ENCODE assay signal across 15 cellular contexts in genomic region chr9:33234511-33235467, GRCh38. TPM values are rescaled to one million over a fixed set of nuclear protein-coding genes. Genes with fewer than 3 reads are reported as not detected.
DNase-seq lines count a peak whose midpoint lies in the region; FAIRE-seq and TF ChIP-seq lines count a peak whose summit lies in the region.
"Had no signal": no experiment of that assay in that cellular context is flagged by ENCODE, and none has a peak within 500 bp of the region (broad histone marks: within the 10 kb centered on the region; RNA-seq: fewer than 3 reads in every experiment).

No MANE protein-coding gene starts in this region.

- no peak overlapping the region for H2AK5ac ChIP-seq in H9 (ENCODE audit: insufficient read length, low read length)

- H3K27ac ChIP-seq in H9 (ENCODE audit: insufficient read length, low read depth, low read length) (no peak overlapping the region), astrocyte (ENCODE audit: low read depth, low read length) (no peak overlapping the region), suprapubic skin (peak overlapping the region; percentile 90)

- H3K36me3 Mint-ChIP-seq in H9 (ENCODE audit: insufficient read depth in 1 of 3, low read depth in 3 of 3) (no peaks in the 10 kb centered on the region), astrocyte (ENCODE audit: low read depth, unreplicated experiment) (no peaks in the 10 kb centered on the region)
- H3K36me3 Mint-ChIP-seq: activated naive CD8-positive, alpha-beta T cell treated with anti-CD3 and anti-CD28 coated beads, Interleukin-2, amount 10 ng/mL, durations not matched to agents 7 days and 5 days; CD4-positive, alpha-beta memory T cell had no signal

- H3K18ac ChIP-seq in H9 (ENCODE audit: insufficient read length, low read depth, low read length) = no peak overlapping the region

- H3K79me1 ChIP-seq in H9 (ENCODE audit: insufficient read depth, low read depth, low read length, poor library complexity, severe bottlenecking) = no peaks in the 10 kb centered on the region

- H3K56ac ChIP-seq in H9 (ENCODE audit: insufficient read length, low read depth, low read length) = no peak overlapping the region

- no peak overlapping the region for H3T11ph ChIP-seq in H9 (ENCODE audit: low read length)

- H3K27me3 Mint-ChIP-seq in H9 (ENCODE audit: low read depth) (peaks cover 30% of the 10 kb centered on the region), astrocyte (ENCODE audit: low read depth, unreplicated experiment) (peaks cover 49% of the 10 kb centered on the region)

- H3K4me2 ChIP-seq in H9 (ENCODE audit: insufficient read depth, insufficient read length, low read length) (no peak overlapping the region), astrocyte (ENCODE audit: low read length) (peak overlapping the region; percentile 49)

- H2BK12ac ChIP-seq in H9 (ENCODE audit: insufficient read length, low read depth, low read length) = no peak overlapping the region

- no peak overlapping the region for H3K9ac ChIP-seq in H9 (ENCODE audit: extremely low read depth, insufficient read length, low read length)
- no peak overlapping the region for H3K9ac ChIP-seq in astrocyte (ENCODE audit: low read length)

- H4K8ac ChIP-seq in H9 (replicated peaks; ENCODE audit: insufficient read length, low read depth, low read length) = no peak overlapping the region

- no peaks in the 10 kb centered on the region for H3K4me1 Mint-ChIP-seq in H9
- peaks cover 5% of the 10 kb centered on the region for H3K4me1 Mint-ChIP-seq in astrocyte (ENCODE audit: low read depth, unreplicated experiment)

- H3K4me1 ChIP-seq in H9 (ENCODE audit: insufficient read depth, low read length) (no peaks in the 10 kb centered on the region), astrocyte (ENCODE audit: insufficient read depth, low read length) (peaks cover 16% of the 10 kb centered on the region), suprapubic skin (peaks cover 46% of the 10 kb centered on the region)

- H3K4me3 Mint-ChIP-seq in H9 = no peak overlapping the region
- no peak overlapping the region for H3K4me3 Mint-ChIP-seq in astrocyte (ENCODE audit: unreplicated experiment)
- H3K4me3 Mint-ChIP-seq: activated naive CD8-positive, alpha-beta T cell treated with anti-CD3 and anti-CD28 coated beads, Interleukin-2, amount 10 ng/mL, durations not matched to agents 7 days and 5 days; CD4-positive, alpha-beta memory T cell had no signal

- no peak overlapping the region for H4K5ac ChIP-seq in H9 (ENCODE audit: insufficient read length, low read depth, low read length)

- no peak for TF ChIP-seq EP300 in suprapubic skin (IDR thresholded peaks at IDR 0.05)

- no peaks in the 10 kb centered on the region for H4K20me1 ChIP-seq in H9 (ENCODE audit: control insufficient read depth, insufficient read depth, insufficient read length)
- H4K20me1 ChIP-seq in astrocyte (ENCODE audit: insufficient read depth, low read length) = no peaks in the 10 kb centered on the region

- no peak overlapping the region for H2BK5ac ChIP-seq in H9 (ENCODE audit: insufficient read length, low read length)

- no peak overlapping the region for H2BK15ac ChIP-seq in H9 (ENCODE audit: low read depth, low read length)

- H3K4me3 ChIP-seq in astrocyte (ENCODE audit: insufficient read depth, low read depth, low read length) (no peak overlapping the region), suprapubic skin (no peak overlapping the region)

- H3K9me3 Mint-ChIP-seq in H9 = peaks cover 0 to 2% of the 10 kb centered on the region in 2 experiments; a peak in 1 of 5 replicates
- H3K9me3 Mint-ChIP-seq in astrocyte (ENCODE audit: unreplicated experiment) = peaks cover 6% of the 10 kb centered on the region
- H3K9me3 Mint-ChIP-seq: activated naive CD8-positive, alpha-beta T cell treated with anti-CD3 and anti-CD28 coated beads, Interleukin-2, amount 10 ng/mL, durations not matched to agents 7 days and 5 days; CD4-positive, alpha-beta memory T cell had no signal

- no CpG with 5 or more reads among the region's 9 CpGs for WGBS in H9 (ENCODE audit: extremely low coverage, insufficient read length, low lambda C conversion rate)
- 57% methylated on average over 9 of the region's 9 CpGs for WGBS in suprapubic skin

- no peak for FAIRE-seq in astrocyte (lab: Jason Lieb, UNC)

- no peaks in the 10 kb centered on the region for H3K23me2 ChIP-seq in H9 (ENCODE audit: insufficient read length, low read depth, low read length, poor library complexity, severe bottlenecking)

- DNase-seq in H9 (no peak), astrocyte (ENCODE audit: low read depth) (no peak), iris pigment epithelial cell (ENCODE audit: low read depth) (peak; percentile 76), suprapubic skin (ENCODE audit: low spot score in 2 of 2) (peak; percentile 53 to 54), NCI-H345 (lab: John Stamatoyannopoulos, UW) (no peak), superior temporal gyrus (ENCODE audit: extremely low spot score) (no peak)
- DNase-seq in effector CD4-positive, alpha-beta T cell = no peak
- DNase-seq: activated naive CD8-positive, alpha-beta T cell treated with anti-CD3 and anti-CD28 coated beads, Interleukin-2, amount 10 ng/mL, durations not matched to agents 7 days and 5 days; CD4-positive, alpha-beta memory T cell; cortex of kidney; foreskin melanocyte; NCI-H1092; stimulated activated naive CD4-positive, alpha-beta T cell had no signal

- no peak overlapping the region for H3K4ac ChIP-seq in H9 (ENCODE audit: low read depth, low read length)

- H2AFZ ChIP-seq in H9 (ENCODE audit: low read length) (no peak overlapping the region), astrocyte (ENCODE audit: low read depth, low read length) (no peak overlapping the region)

- no peaks in the 10 kb centered on the region for H3K79me2 ChIP-seq in H9 (ENCODE audit: insufficient read depth, low read length)
- H3K79me2 ChIP-seq in astrocyte (ENCODE audit: insufficient read depth, low read length) = no peaks in the 10 kb centered on the region

- H3K9me3 ChIP-seq in H9 (ENCODE audit: control insufficient read depth, low read depth, low read length) = no peaks in the 10 kb centered on the region
- no peaks in the 10 kb centered on the region for H3K9me3 ChIP-seq in astrocyte (ENCODE audit: insufficient read depth, low read depth, low read length)
- H3K9me3 ChIP-seq in suprapubic skin = no peaks in the 10 kb centered on the region

- no peak overlapping the region for H3K27ac Mint-ChIP-seq in H9
- no peak overlapping the region for H3K27ac Mint-ChIP-seq in astrocyte (ENCODE audit: unreplicated experiment)
- H3K27ac Mint-ChIP-seq: activated naive CD8-positive, alpha-beta T cell treated with anti-CD3 and anti-CD28 coated beads, Interleukin-2, amount 10 ng/mL, durations not matched to agents 7 days and 5 days; CD4-positive, alpha-beta memory T cell had no signal

- no peak overlapping the region for H2BK20ac ChIP-seq in H9 (ENCODE audit: low read depth, low read length, poor library complexity, severe bottlenecking)

- TF ChIP-seq CTCF in H9 (conservative IDR thresholded peaks at IDR 0.05) = no peak
- TF ChIP-seq CTCF in astrocyte (IDR thresholded peaks at IDR 0.05; ENCODE audit: insufficient read depth, low read depth, low read length) = no peak
- TF ChIP-seq CTCF in suprapubic skin (IDR thresholded peaks at IDR 0.05) = no peak

- 0 out of 2 replicates have a peak overlapping the region, but pooled peaks have one; percentile 5 for H3K14ac ChIP-seq in H9 (ENCODE audit: insufficient read depth, low read length)

- no peak overlapping the region for H3K23ac ChIP-seq in H9 (ENCODE audit: insufficient read length, low read depth, low read length)

- H3K36me3 ChIP-seq in astrocyte (ENCODE audit: insufficient read depth, low read length) (no peaks in the 10 kb centered on the region), suprapubic skin (no peaks in the 10 kb centered on the region)

- H3K27me3 ChIP-seq in H9 (ENCODE audit: insufficient read depth, low read length) = no peaks in the 10 kb centered on the region
- H3K27me3 ChIP-seq in astrocyte (ENCODE audit: insufficient read depth, low read length) = peaks cover 4% of the 10 kb centered on the region
- H3K27me3 ChIP-seq in suprapubic skin = no peaks in the 10 kb centered on the region

- no peak overlapping the region for H2BK120ac ChIP-seq in H9 (ENCODE audit: low read depth, low read length, poor library complexity, severe bottlenecking)

- TF ChIP-seq POLR2A in suprapubic skin (IDR thresholded peaks at IDR 0.05) = no peak

- H4K91ac ChIP-seq in H9 (ENCODE audit: insufficient read length, low read depth, low read length) = no peak overlapping the region

RNA-seq across cellular contexts. Expression of gene SPINK4, which starts 5.2 kb away (rescaled TPM):
- total RNA-seq in H9 (2021) = not detected in 2 replicates
- total RNA-seq in astrocyte = not detected in 2 replicates
- total RNA-seq in suprapubic skin = not detected
- total RNA-seq: activated naive CD8-positive, alpha-beta T cell treated with anti-CD3 and anti-CD28 coated beads, Interleukin-2, amount 10 ng/mL, durations not matched to agents 7 days and 5 days; CD4-positive, alpha-beta memory T cell; myocyte; T-helper 1 cell treated with Interleukin-12 subunit alpha and Interleukin-12 subunit beta and Interleukin-4 antibody, amounts not matched to agents 30 ng/mL and 1 ng/mL, for 36 hours had no signal

RNA-seq across cellular contexts. Expression of gene BAG1, which starts 29.7 kb away (rescaled TPM):
- total RNA-seq in H9 (2021) (58.8 and 66.4 TPM in 2 replicates), astrocyte (37.2 and 43.3 TPM in 2 replicates), suprapubic skin (100 to 1,000 TPM in 1 of 4 donors, 10 to 100 TPM in 3; 63.6 to 140 (median 70.8) TPM)

RNA-seq across cellular contexts. Expression of gene CHMP5, which starts 30.1 kb away (rescaled TPM):
- 47.6 and 51.9 TPM in 2 replicates for total RNA-seq in H9 (2021)
- 108 and 109 TPM in 2 replicates for total RNA-seq in astrocyte
- 10 to 100 TPM; 43.7 to 60.3 (median 50.7) TPM for total RNA-seq in suprapubic skin

RNA-seq across cellular contexts. Expression of gene NFX1, which starts 55.5 kb away (rescaled TPM):
- total RNA-seq in H9 (2021) = 35.1 and 36.3 TPM in 2 replicates
- total RNA-seq in astrocyte = 26.7 and 27.8 TPM in 2 replicates
- 10 to 100 TPM; 42.0 to 91.4 (median 46.0) TPM for total RNA-seq in suprapubic skin

Comparison
In these comparisons a context has a peak if more than half of its experiments do, and no peak if none do; other contexts are left out.
1. DNase-seq: peak in iris pigment epithelial cell (single experiment) and suprapubic skin (2 of 2); none in H9 (single experiment), astrocyte (single experiment), effector CD4-positive, alpha-beta T cell (single experiment), NCI-H345 (single experiment) and superior temporal gyrus (single experiment).